ENCODE assay signal across 9 cellular contexts in the genomic region with DNA sequence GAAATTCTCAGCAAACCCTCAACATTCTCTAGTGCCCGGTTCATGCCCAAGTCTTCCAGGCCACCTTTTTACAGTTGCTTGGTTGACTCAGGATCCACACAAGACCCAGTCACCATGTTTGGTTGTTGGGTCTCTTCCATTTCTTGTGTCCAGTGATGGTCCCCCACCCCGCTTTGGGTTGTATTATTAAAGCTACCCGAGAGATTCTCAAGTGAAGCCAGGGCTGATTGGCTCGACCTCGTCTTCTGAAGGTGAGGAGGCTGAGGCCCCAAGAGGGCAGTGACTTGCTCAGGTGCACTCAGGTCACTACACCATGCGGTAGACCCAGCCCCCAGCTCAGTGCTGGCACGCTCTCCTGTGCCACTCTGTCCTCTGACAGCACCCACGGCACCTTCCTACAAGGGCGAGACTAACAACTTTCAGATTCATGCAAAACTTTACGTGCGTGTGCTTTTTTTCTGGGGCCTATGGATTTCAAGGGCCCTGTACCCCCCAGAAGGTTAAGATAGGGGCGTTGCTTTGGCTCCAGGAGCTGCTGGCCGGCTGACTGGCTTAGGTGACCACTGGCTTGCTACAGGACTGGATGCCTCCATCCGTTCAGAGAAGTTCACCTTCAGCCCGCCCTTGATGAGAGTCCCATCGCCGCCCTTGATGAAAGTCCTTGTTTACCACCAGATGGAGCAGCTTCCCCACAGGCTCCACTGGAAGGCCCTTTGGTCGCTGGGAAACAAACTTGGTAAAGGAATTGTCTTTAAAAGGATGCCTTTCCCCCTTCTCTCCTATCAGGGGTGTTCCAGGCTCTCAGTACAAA. TPM values are rescaled to one million over a fixed set of nuclear protein-coding genes. Genes with fewer than 3 reads are reported as not detected.
DNase-seq lines count a peak whose midpoint lies in the region; ATAC-seq, FAIRE-seq and TF ChIP-seq lines count a peak whose summit lies in the region.
"Had no signal": no experiment of that assay in that cellular context is flagged by ENCODE, and none has a peak within 500 bp of the region (broad histone marks: within the 10 kb centered on the region; RNA-seq: fewer than 3 reads in every experiment).

No MANE protein-coding gene starts in this region.

- no peaks in the 10 kb centered on the region for H3K36me3 ChIP-seq in pancreas

- DNase-seq in DMS153 (lab: John Stamatoyannopoulos, UW): peak; percentile 31
- peak; percentile 60 for DNase-seq in HuH-7.5 (ENCODE audit: low spot score)
- peak; percentile 66 for DNase-seq in SW480 (ENCODE audit: low spot score)
- DNase-seq in foreskin melanocyte: peak; percentile 75
- peak; percentile 39 to 66 (median 54) for DNase-seq in pancreas

- intact Hi-C loops in pancreas (cut with DNase I): loop anchor here in 2 of 3 donors (5.0 to 10.0 kb wide), 3 partner anchors 120 to 417 kb away; no protein-coding TSS in a partner anchor

- H3K27ac ChIP-seq in pancreas: no peak overlapping the region

- H3K9me3 ChIP-seq in pancreas: no peaks in the 10 kb centered on the region

- no peak overlapping the region for H3K4me3 ChIP-seq in pancreas

- TF ChIP-seq CTCF in pancreas (IDR thresholded peaks at IDR 0.05): peak; percentile 49 to 56 (median 53)

- FAIRE-seq in pancreas (lab: Jason Lieb, UNC): no peak

- no peaks in the 10 kb centered on the region for H3K4me1 ChIP-seq in pancreas

- H3K27me3 ChIP-seq in pancreas: no peaks in the 10 kb centered on the region

- WGBS in pancreas, 2 donors: 50 to 56% methylated on average over 18 of the region's 18 CpGs

- ATAC-seq in pancreas (peak; percentile 92 to 98 (median 95)), HG02798 (IDR thresholded peaks at IDR 0.05; ENCODE audit: poor library complexity, unreplicated experiment) (no peak), GM21447 (IDR thresholded peaks at IDR 0.05; ENCODE audit: unreplicated experiment) (no peak), HG02973 (IDR thresholded peaks at IDR 0.05; ENCODE audit: unreplicated experiment) (no peak)

RNA-seq across cellular contexts. Expression of gene CAPN9, which starts 50.4 kb away (rescaled TPM):
- total RNA-seq in pancreas: under 1 TPM in 3 of 6 donors, not detected in 3; 0.08 to 0.73 (median 0.28) TPM
- not detected for polyA plus RNA-seq in pancreas
- total RNA-seq: T-helper 1 cell treated with Interleukin-12 subunit alpha and Interleukin-12 subunit beta and Interleukin-4 antibody, amounts not matched to agents 30 ng/mL and 1 ng/mL, for 36 hours had no signal

Comparison
In these comparisons a context has a peak if more than half of its experiments do, and no peak if none do; other contexts are left out.
1. ATAC-seq: peak in pancreas (4 of 4); none in HG02798 (single experiment), GM21447 (single experiment) and HG02973 (single experiment).
2. Peak in every context shown above with its lines, with median percentiles within 50 percentile points of each other: DNase-seq.